ENCODE assay signal across 11 cellular contexts in the genomic region with DNA sequence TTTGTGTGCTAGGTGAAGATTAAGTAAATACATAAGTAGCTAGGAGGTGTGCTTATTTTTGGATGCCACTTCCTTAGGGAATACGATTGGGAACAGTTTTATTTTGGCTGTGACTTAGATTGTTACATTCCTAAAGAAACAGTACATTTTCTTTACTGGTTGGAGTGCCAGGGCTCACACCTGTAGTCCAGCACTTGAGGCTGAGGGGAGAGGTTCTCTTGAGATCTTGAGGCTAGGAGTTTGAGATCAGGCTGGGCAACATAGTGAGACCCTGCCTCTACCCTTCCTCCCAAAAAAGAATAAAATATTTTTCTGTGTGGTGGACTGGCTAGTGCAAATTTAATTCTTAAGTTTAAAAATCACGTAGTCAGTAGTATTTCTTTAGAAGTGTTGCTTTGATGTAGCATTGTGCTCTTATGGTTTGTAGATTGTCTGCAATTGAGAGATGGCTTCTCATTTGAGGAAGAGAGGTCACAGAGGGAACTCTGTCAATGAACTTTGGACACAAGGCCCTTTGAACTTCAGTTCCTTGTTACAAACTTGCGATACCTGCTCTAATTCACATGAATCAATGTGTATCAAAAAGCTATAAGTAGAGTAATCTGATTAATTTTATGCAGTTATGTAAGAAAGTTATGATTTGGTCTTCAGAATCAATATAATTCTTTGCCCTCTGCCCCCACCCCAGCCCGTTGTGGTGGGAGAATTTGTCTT. TPM values are rescaled to one million over a fixed set of nuclear protein-coding genes. Genes with fewer than 3 reads are reported as not detected.
A peak's percentile ranks its signal among the peaks of the same experiment; 100 is the strongest.
DNase-seq lines count a peak whose midpoint lies in the region; ATAC-seq, FAIRE-seq and TF ChIP-seq lines count a peak whose summit lies in the region.
"Had no signal": no experiment of that assay in that cellular context is flagged by ENCODE, and none has a peak within 500 bp of the region (broad histone marks: within the 10 kb centered on the region; RNA-seq: fewer than 3 reads in every experiment).

No MANE protein-coding gene starts in this region.

- peak overlapping the region; percentile 56 for H3K4me2 ChIP-seq in astrocyte (ENCODE audit: low read length)

- DNase-seq in astrocyte (ENCODE audit: low read depth) = no peak
- peak in 1 of 3 donors; percentile 44 for DNase-seq in mucosa of descending colon
- DNase-seq in frontal cortex (ENCODE audit: low spot score in 2 of 2) = no peak
- DNase-seq in cerebellum (ENCODE audit: low spot score) = no peak
- DNase-seq: kidney glomerular epithelial cell, NCI-H2081 had no signal

- ATAC-seq in mucosa of descending colon (peak; percentile 62), GM21723 (IDR thresholded peaks at IDR 0.05; ENCODE audit: unreplicated experiment) (no peak), HG03439 (IDR thresholded peaks at IDR 0.05; ENCODE audit: unreplicated experiment) (no peak)

- H3K4me1 ChIP-seq in ACC112 (ENCODE audit: control insufficient read depth, insufficient read depth, low read length, unreplicated experiment) (peaks cover 78% of the 10 kb centered on the region), astrocyte (ENCODE audit: insufficient read depth, low read length) (peaks cover 47% of the 10 kb centered on the region), mucosa of descending colon (ENCODE audit: low read depth) (peaks cover 69% of the 10 kb centered on the region)

- H3K4me1 Mint-ChIP-seq in IgD-negative memory B cell (peaks cover 75 to 79% (median 77%) of the 10 kb centered on the region in 3 donors), astrocyte (ENCODE audit: low read depth, unreplicated experiment) (peaks cover 66% of the 10 kb centered on the region)

- peaks cover 100% of the 10 kb centered on the region for H3K79me2 ChIP-seq in ACC112 (ENCODE audit: control insufficient read depth, insufficient read depth, low read length, unreplicated experiment)
- H3K79me2 ChIP-seq in astrocyte (ENCODE audit: insufficient read depth, low read length) = peaks cover 100% of the 10 kb centered on the region

- H3K4me3 ChIP-seq in ACC112 (ENCODE audit: low read depth, low read length) (no peak overlapping the region; the same call in 1 of the 2 replicates), astrocyte (ENCODE audit: insufficient read depth, low read depth, low read length) (peak overlapping the region; percentile 13), mucosa of descending colon (no peak overlapping the region)

- H3K27ac ChIP-seq in ACC112 (ENCODE audit: low read depth, low read length) (peak overlapping the region; percentile 47), astrocyte (ENCODE audit: low read depth, low read length) (peak overlapping the region; percentile 59)

- H3K36me3 Mint-ChIP-seq in IgD-negative memory B cell (peaks cover 7% of the 10 kb centered on the region), astrocyte (ENCODE audit: low read depth, unreplicated experiment) (peaks cover 21% of the 10 kb centered on the region)

- no peaks in the 10 kb centered on the region for H3K9me3 ChIP-seq in astrocyte (ENCODE audit: insufficient read depth, low read depth, low read length)
- no peaks in the 10 kb centered on the region for H3K9me3 ChIP-seq in mucosa of descending colon

- H3K27me3 Mint-ChIP-seq in IgD-negative memory B cell (no peaks in the 10 kb centered on the region), astrocyte (ENCODE audit: low read depth, unreplicated experiment) (no peaks in the 10 kb centered on the region)

- peaks cover 100% of the 10 kb centered on the region for H4K20me1 ChIP-seq in astrocyte (ENCODE audit: insufficient read depth, low read length)

- H3K9me3 Mint-ChIP-seq in IgD-negative memory B cell = no peaks in the 10 kb centered on the region
- H3K9me3 Mint-ChIP-seq in astrocyte (ENCODE audit: unreplicated experiment) = no peaks in the 10 kb centered on the region

- peak overlapping the region; percentile 21 for H3K9ac ChIP-seq in astrocyte (ENCODE audit: low read length)

- no peak overlapping the region for H2AFZ ChIP-seq in ACC112 (ENCODE audit: low read length, unreplicated experiment)
- no peak overlapping the region for H2AFZ ChIP-seq in astrocyte (ENCODE audit: low read depth, low read length)

- H3K27me3 ChIP-seq in ACC112 (ENCODE audit: insufficient read depth, low read length) (no peaks in the 10 kb centered on the region), astrocyte (ENCODE audit: insufficient read depth, low read length) (no peaks in the 10 kb centered on the region)

- intact Hi-C loops in mucosa of descending colon (cut with DNase I, micrococcal nuclease) = no loop called here

- H3K27ac Mint-ChIP-seq in IgD-negative memory B cell = peak overlapping the region; percentile 78 to 88 (median 82)
- peak overlapping the region; percentile 35 for H3K27ac Mint-ChIP-seq in astrocyte (ENCODE audit: unreplicated experiment)

- peak overlapping the region; percentile 18 to 90 (median 49) for H3K4me3 Mint-ChIP-seq in IgD-negative memory B cell
- peak overlapping the region; percentile 47 for H3K4me3 Mint-ChIP-seq in astrocyte (ENCODE audit: unreplicated experiment)

- TF ChIP-seq CTCF in astrocyte (IDR thresholded peaks at IDR 0.05; ENCODE audit: insufficient read depth, low read depth, low read length) (no peak), mucosa of descending colon (IDR thresholded peaks at IDR 0.05) (no peak)

- H3K36me3 ChIP-seq in ACC112 (ENCODE audit: insufficient read depth, low read length) (peaks cover 47% of the 10 kb centered on the region), astrocyte (ENCODE audit: insufficient read depth, low read length) (peaks cover 44% of the 10 kb centered on the region), mucosa of descending colon (ENCODE audit: low read depth) (no peaks in the 10 kb centered on the region)

- FAIRE-seq in astrocyte (lab: Jason Lieb, UNC) (no peak), frontal cortex (lab: Jason Lieb, UNC) (no peak)
- FAIRE-seq: H1 had no signal

RNA-seq across cellular contexts. Expression of a gene that starts 7.1 kb away (rescaled TPM):
- 20.2 TPM for polyA plus RNA-seq in IgD-negative memory B cell
- 97.7 and 99.5 TPM in 2 replicates for total RNA-seq in astrocyte
- total RNA-seq in mucosa of descending colon = 10 to 100 TPM; 55.8 to 69.8 (median 56.0) TPM
- total RNA-seq in frontal cortex = 132 TPM
- total RNA-seq in cerebellum = 93.2 TPM
